11 cellular contexts compared by ENCODE assay signal in the genomic region with DNA sequence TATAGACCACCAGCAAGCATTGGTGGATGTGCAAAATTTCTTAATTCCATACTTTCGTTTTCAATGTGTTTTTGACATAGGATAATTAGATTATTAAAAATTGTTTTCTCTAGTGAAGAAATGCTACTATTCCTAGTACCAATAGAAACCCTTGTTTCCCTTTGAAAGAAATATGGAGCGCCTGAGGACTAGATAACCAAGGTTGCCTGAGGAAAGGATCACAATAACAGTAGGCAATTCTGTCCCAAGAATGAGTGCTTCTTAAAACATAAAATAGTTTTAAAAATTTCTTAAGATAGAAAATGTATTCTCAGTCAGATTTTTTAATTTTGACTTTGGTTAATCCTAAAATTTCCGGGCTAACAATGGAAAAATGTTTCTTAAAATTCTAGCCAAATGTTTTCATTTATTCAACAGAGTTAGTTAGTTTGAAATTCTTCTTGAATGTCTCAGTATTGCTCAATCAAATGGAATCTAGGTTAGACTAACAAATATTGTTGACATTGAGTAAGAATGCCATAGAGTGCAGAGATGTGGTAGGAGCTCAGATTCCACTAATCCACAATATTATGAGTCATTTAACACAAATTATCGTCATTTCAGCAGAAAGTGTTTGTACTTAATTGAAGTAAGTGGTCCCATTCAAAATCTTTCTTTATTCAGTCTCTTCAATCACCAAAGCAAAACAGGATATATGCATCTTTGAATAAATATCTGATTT.
DNase-seq lines count a peak whose midpoint lies in the region; ATAC-seq and TF ChIP-seq lines count a peak whose summit lies in the region.
"Had no signal": no experiment of that assay in that cellular context is flagged by ENCODE, and none has a peak within 500 bp of the region (broad histone marks: within the 10 kb centered on the region; RNA-seq: fewer than 3 reads in every experiment).

No MANE protein-coding gene starts in this region.

- WGBS in right lobe of liver (ENCODE audit: insufficient coverage, low coverage, low lambda C conversion rate, missing lambda C conversion rate) = 25% methylated on average over 4 of the region's 4 CpGs

- H3K4me2 ChIP-seq in neural progenitor cell = no peak overlapping the region

- CTCF ChIA-PET in AG04449 (lab: Yijun Ruan, JAX) = interaction anchor here (0.7 kb wide), 1 partner anchor 60 kb away, joined by 3 read pairs; no protein-coding TSS in a partner anchor

- H3K27me3 ChIP-seq in right lobe of liver = no peaks in the 10 kb centered on the region
- no peaks in the 10 kb centered on the region for H3K27me3 ChIP-seq in neural progenitor cell

- H3K4me3 Mint-ChIP-seq in chondrocyte (ENCODE audit: unreplicated experiment) = no peak overlapping the region
- no peak overlapping the region for H3K4me3 Mint-ChIP-seq in neural progenitor cell

- TF ChIP-seq CTCF in AG04449 (IDR thresholded peaks at IDR 0.05; ENCODE audit: insufficient read depth, low read length, missing control alignments) = no peak
- TF ChIP-seq CTCF in chondrocyte (IDR thresholded peaks at IDR 0.05) = no peak
- no peak for TF ChIP-seq CTCF in right lobe of liver (IDR thresholded peaks at IDR 0.05)
- TF ChIP-seq CTCF in neural progenitor cell (IDR thresholded peaks at IDR 0.05) = no peak

- H3K4me3 ChIP-seq in AG04449 (ENCODE audit: low read depth, low read length) = no peak overlapping the region
- H3K4me3 ChIP-seq in right lobe of liver = no peak overlapping the region
- no peak overlapping the region for H3K4me3 ChIP-seq in neural progenitor cell

- POLR2A ChIA-PET in AG04449 (lab: Yijun Ruan, JAX) = no interaction called here

- H3K9me3 Mint-ChIP-seq in chondrocyte (ENCODE audit: low read depth) (peaks cover 4% of the 10 kb centered on the region), neural progenitor cell (no peaks in the 10 kb centered on the region)

- H3K27ac Mint-ChIP-seq in chondrocyte (ENCODE audit: unreplicated experiment) (peak overlapping the region; percentile 6), neural progenitor cell (no peak overlapping the region)

- DNase-seq in AG04449 (ENCODE audit: low read depth, low spot score) (peak; percentile 77), HT-29 (ENCODE audit: low spot score) (peak; percentile 61), chondrocyte (ENCODE audit: low spot score) (no peak), right lobe of liver (no peak), NCI-H2107 treated with DMSO at 0.1 percent for 48 hours (lab: John Stamatoyannopoulos, UW; ENCODE audit: unreplicated experiment) (no peak), MV-4-11 (lab: John Stamatoyannopoulos, UW) (no peak), neural progenitor cell (ENCODE audit: low spot score) (no peak)
- no peak for DNase-seq in stimulated activated CD4-positive, alpha-beta T cell treated with anti-CD3 and anti-CD28 coated beads, Interleukin-4, amount 100 ng/mL, for 4 hours
- DNase-seq: activated T-cell treated with anti-CD3 and anti-CD28 coated beads for 4 hours; effector CD8-positive, alpha-beta T cell; stimulated activated CD4-positive, alpha-beta T cell treated with anti-CD3 and anti-CD28 coated beads, Interleukin-2, amount 100 ng/mL, for 48 hours had no signal

- ATAC-seq in right lobe of liver = peak; percentile 93 to 100 (median 98)

- peaks cover 0 to 14% (median 0%) of the 10 kb centered on the region in 4 donors for H3K4me1 ChIP-seq in right lobe of liver
- H3K4me1 ChIP-seq in neural progenitor cell = no peaks in the 10 kb centered on the region

- H3K27ac ChIP-seq in right lobe of liver = peak overlapping the region in 1 of 3 donors; percentile 42
- no peak overlapping the region for H3K27ac ChIP-seq in neural progenitor cell

- no peaks in the 10 kb centered on the region for H3K36me3 Mint-ChIP-seq in chondrocyte (ENCODE audit: low read depth)
- H3K36me3 Mint-ChIP-seq in neural progenitor cell = no peaks in the 10 kb centered on the region

- no peaks in the 10 kb centered on the region for H3F3A ChIP-seq in neural progenitor cell (ENCODE audit: low read depth)

- H3K27me3 Mint-ChIP-seq in chondrocyte (ENCODE audit: low read depth) (no peaks in the 10 kb centered on the region), neural progenitor cell (ENCODE audit: insufficient read depth, low read depth) (peaks cover 2% of the 10 kb centered on the region)

- no peaks in the 10 kb centered on the region for H3K79me2 ChIP-seq in neural progenitor cell (ENCODE audit: low read depth)

- no peak overlapping the region for H3K9ac ChIP-seq in neural progenitor cell

- H3K4me1 Mint-ChIP-seq in chondrocyte (ENCODE audit: low read depth) = peaks cover 26% of the 10 kb centered on the region
- no peaks in the 10 kb centered on the region for H3K4me1 Mint-ChIP-seq in neural progenitor cell

- TF ChIP-seq POLR2A in right lobe of liver (IDR thresholded peaks at IDR 0.05) = no peak

- H3K36me3 ChIP-seq in right lobe of liver = no peaks in the 10 kb centered on the region
- H3K36me3 ChIP-seq in neural progenitor cell = no peaks in the 10 kb centered on the region

- intact Hi-C loops in right lobe of liver (cut with DNase I) = no loop called here

- H3K9me3 ChIP-seq in right lobe of liver (no peaks in the 10 kb centered on the region), neural progenitor cell (ENCODE audit: low read depth) (no peaks in the 10 kb centered on the region)

- no peaks in the 10 kb centered on the region for H4K20me1 ChIP-seq in neural progenitor cell (ENCODE audit: low read depth)

- no peak overlapping the region for H2AFZ ChIP-seq in neural progenitor cell (replicated peaks)

Comparison
In these comparisons a context has a peak if more than half of its experiments do, and no peak if none do; other contexts are left out.
1. DNase-seq: peak in AG04449 (single experiment) and HT-29 (single experiment); none in chondrocyte (single experiment), right lobe of liver (0 of 3), NCI-H2107 treated with DMSO at 0.1 percent for 48 hours (single experiment), stimulated activated CD4-positive, alpha-beta T cell treated with anti-CD3 and anti-CD28 coated beads, Interleukin-4, amount 100 ng/mL, for 4 hours (0 of 2), MV-4-11 (single experiment) and neural progenitor cell (single experiment).